In the genomic region with DNA sequence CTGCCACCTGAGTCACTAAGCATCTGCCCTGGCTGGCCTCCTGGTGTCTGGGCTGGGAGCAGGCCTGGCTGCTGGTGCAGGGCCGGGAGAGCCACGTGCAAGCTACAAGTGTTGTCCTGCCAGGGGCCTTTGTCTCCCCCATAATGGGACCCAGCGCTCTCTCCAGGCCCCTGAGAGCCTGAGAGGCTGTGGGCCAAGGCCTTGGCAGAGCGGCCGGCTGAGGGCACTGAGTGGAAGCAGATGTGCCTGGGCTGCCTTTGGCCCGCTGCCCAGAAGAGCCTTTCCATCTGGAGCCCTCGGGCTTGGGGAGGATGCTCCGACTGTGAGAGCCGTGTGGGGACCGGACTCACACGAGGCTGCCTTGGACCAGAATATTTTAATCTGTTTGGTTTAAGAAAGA, we compare ENCODE assay signal across 8 cellular contexts.
DNase-seq lines count a peak whose midpoint lies in the region; ATAC-seq and TF ChIP-seq lines count a peak whose summit lies in the region.

No MANE protein-coding gene starts in this region.

- CTCF ChIA-PET in activated CD4-positive, alpha-beta memory T cell treated with anti-CD3 and anti-CD28 coated beads for 36 hours (lab: Charles Lee) = interaction anchor here (1.0 to 13.1 kb wide), 3 partner anchors 9 to 377 kb away, joined by 3 to 580 read pairs (median 3); no protein-coding TSS in a partner anchor

- no peak overlapping the region for H3K4me3 ChIP-seq in ovary
- H3K4me3 ChIP-seq in left lung = no peak overlapping the region
- no peak overlapping the region for H3K4me3 ChIP-seq in MM.1S (ENCODE audit: low read length)

- peak; percentile 35 for DNase-seq in DMS153 treated with DMSO at 0.1 percent for 48 hours (lab: John Stamatoyannopoulos, UW; ENCODE audit: unreplicated experiment)
- DNase-seq in NCI-H524 treated with DMSO at 0.1 percent for 48 hours (lab: John Stamatoyannopoulos, UW) = peak; percentile 87
- peak; percentile 75 for DNase-seq in fibroblast of the conjunctiva (ENCODE audit: low read depth)
- DNase-seq in ovary = peak in 4 of 5 donors; percentile 49 to 74 (median 64)
- no peak for DNase-seq in left lung
- DNase-seq in MM.1S = no peak
- DNase-seq in activated CD4-positive, alpha-beta memory T cell treated with anti-CD3 and anti-CD28 coated beads for 36 hours = no peak

- H3K79me2 ChIP-seq in MM.1S (ENCODE audit: low read length) = no peaks in the 10 kb centered on the region

- POLR2A ChIA-PET in activated CD4-positive, alpha-beta memory T cell treated with anti-CD3 and anti-CD28 coated beads for 36 hours (lab: Charles Lee) = no interaction called here

- no peak for TF ChIP-seq POLR2A in ovary (IDR thresholded peaks at IDR 0.05)

- H3K27me3 Mint-ChIP-seq in activated T-helper 17 cell treated with anti-CD3 and anti-CD28 coated beads, Interleukin-2, amount 50 U/mL, for 72 hours = peaks cover 3% of the 10 kb centered on the region
- H3K27me3 Mint-ChIP-seq in activated CD4-positive, alpha-beta memory T cell treated with anti-CD3 and anti-CD28 coated beads for 36 hours = peaks cover 5% of the 10 kb centered on the region

- H3K4me1 ChIP-seq in ovary (ENCODE audit: insufficient read depth) = peaks cover 4% of the 10 kb centered on the region
- no peaks in the 10 kb centered on the region for H3K4me1 ChIP-seq in left lung
- H3K4me1 ChIP-seq in MM.1S (ENCODE audit: low read length) = no peaks in the 10 kb centered on the region

- no peak for TF ChIP-seq CTCF in ovary (IDR thresholded peaks at IDR 0.05)
- no peak for TF ChIP-seq CTCF in left lung (IDR thresholded peaks at IDR 0.05)
- no peak for TF ChIP-seq CTCF in MM.1S (IDR thresholded peaks at IDR 0.05; ENCODE audit: low read length)

- H3K9me2 ChIP-seq in MM.1S (replicated peaks; ENCODE audit: insufficient read depth, low read length) = no peaks in the 10 kb centered on the region

- H3K9me3 Mint-ChIP-seq in activated T-helper 17 cell treated with anti-CD3 and anti-CD28 coated beads, Interleukin-2, amount 50 U/mL, for 72 hours = no peaks in the 10 kb centered on the region
- no peaks in the 10 kb centered on the region for H3K9me3 Mint-ChIP-seq in activated CD4-positive, alpha-beta memory T cell treated with anti-CD3 and anti-CD28 coated beads for 36 hours

- H2AFZ ChIP-seq in MM.1S (ENCODE audit: low read length) = no peak overlapping the region

- H3K9me3 ChIP-seq in ovary = no peaks in the 10 kb centered on the region
- no peaks in the 10 kb centered on the region for H3K9me3 ChIP-seq in left lung
- H3K9me3 ChIP-seq in MM.1S (replicated peaks; ENCODE audit: insufficient read depth, low read length) = no peaks in the 10 kb centered on the region

- H3K36me3 ChIP-seq in ovary (no peaks in the 10 kb centered on the region), left lung (no peaks in the 10 kb centered on the region), MM.1S (replicated peaks; ENCODE audit: insufficient read depth, low read length) (no peaks in the 10 kb centered on the region)

- no peak overlapping the region for H3K4me2 ChIP-seq in MM.1S (ENCODE audit: low read depth, low read length)

- H3K4me3 Mint-ChIP-seq in activated T-helper 17 cell treated with anti-CD3 and anti-CD28 coated beads, Interleukin-2, amount 50 U/mL, for 72 hours = no peak overlapping the region
- H3K4me3 Mint-ChIP-seq in activated CD4-positive, alpha-beta memory T cell treated with anti-CD3 and anti-CD28 coated beads for 36 hours = no peak overlapping the region

- WGBS in ovary, 3 donors = 30 to 34% (median 31%) methylated on average over 11 of the region's 11 CpGs

- no peak overlapping the region for H3K27ac Mint-ChIP-seq in activated T-helper 17 cell treated with anti-CD3 and anti-CD28 coated beads, Interleukin-2, amount 50 U/mL, for 72 hours
- H3K27ac Mint-ChIP-seq in activated CD4-positive, alpha-beta memory T cell treated with anti-CD3 and anti-CD28 coated beads for 36 hours = no peak overlapping the region

- no peak for ATAC-seq in activated T-helper 17 cell treated with anti-CD3 and anti-CD28 coated beads, Interleukin-2, amount 50 U/mL, for 72 hours (replicated peaks)
- ATAC-seq in left lung = no peak

- no peak for TF ChIP-seq EP300 in ovary (IDR thresholded peaks at IDR 0.05)

- no peak overlapping the region for H3K9ac ChIP-seq in MM.1S (ENCODE audit: low read length)

- H3K4me1 Mint-ChIP-seq in activated T-helper 17 cell treated with anti-CD3 and anti-CD28 coated beads, Interleukin-2, amount 50 U/mL, for 72 hours = peaks cover 5% of the 10 kb centered on the region
- H3K4me1 Mint-ChIP-seq in activated CD4-positive, alpha-beta memory T cell treated with anti-CD3 and anti-CD28 coated beads for 36 hours (ENCODE audit: low read depth) = peaks cover 2% of the 10 kb centered on the region

- H3K27ac ChIP-seq in ovary = no peak overlapping the region
- H3K27ac ChIP-seq in left lung = no peak overlapping the region
- H3K27ac ChIP-seq in MM.1S (ENCODE audit: low read length) = no peak overlapping the region

- intact Hi-C loops in ovary (cut with DNase I) = no loop called here
- intact Hi-C loops in left lung (cut with DNase I) = no loop called here
- intact Hi-C loops in activated CD4-positive, alpha-beta memory T cell treated with anti-CD3 and anti-CD28 coated beads for 36 hours (cut with micrococcal nuclease) = no loop called here

- H4K20me1 ChIP-seq in MM.1S (ENCODE audit: insufficient read depth, low read length) = no peaks in the 10 kb centered on the region

- no peaks in the 10 kb centered on the region for H3K36me3 Mint-ChIP-seq in activated T-helper 17 cell treated with anti-CD3 and anti-CD28 coated beads, Interleukin-2, amount 50 U/mL, for 72 hours (ENCODE audit: low read depth)
- no peaks in the 10 kb centered on the region for H3K36me3 Mint-ChIP-seq in activated CD4-positive, alpha-beta memory T cell treated with anti-CD3 and anti-CD28 coated beads for 36 hours

- no peaks in the 10 kb centered on the region for H3F3A ChIP-seq in MM.1S (ENCODE audit: insufficient read depth, low read length)

- H3K27me3 ChIP-seq in ovary (no peaks in the 10 kb centered on the region), left lung (no peaks in the 10 kb centered on the region), MM.1S (replicated peaks; ENCODE audit: insufficient read depth, low read length) (no peaks in the 10 kb centered on the region)

Comparison
In these comparisons a context has a peak if more than half of its experiments do, and no peak if none do; other contexts are left out.
1. DNase-seq: peak in DMS153 treated with DMSO at 0.1 percent for 48 hours (single experiment), NCI-H524 treated with DMSO at 0.1 percent for 48 hours (single experiment), fibroblast of the conjunctiva (single experiment) and ovary (4 of 5); none in left lung (0 of 2), MM.1S (single experiment) and activated CD4-positive, alpha-beta memory T cell treated with anti-CD3 and anti-CD28 coated beads for 36 hours (single experiment).